ENCODE assay signal across 2 cellular contexts in the genomic region with DNA sequence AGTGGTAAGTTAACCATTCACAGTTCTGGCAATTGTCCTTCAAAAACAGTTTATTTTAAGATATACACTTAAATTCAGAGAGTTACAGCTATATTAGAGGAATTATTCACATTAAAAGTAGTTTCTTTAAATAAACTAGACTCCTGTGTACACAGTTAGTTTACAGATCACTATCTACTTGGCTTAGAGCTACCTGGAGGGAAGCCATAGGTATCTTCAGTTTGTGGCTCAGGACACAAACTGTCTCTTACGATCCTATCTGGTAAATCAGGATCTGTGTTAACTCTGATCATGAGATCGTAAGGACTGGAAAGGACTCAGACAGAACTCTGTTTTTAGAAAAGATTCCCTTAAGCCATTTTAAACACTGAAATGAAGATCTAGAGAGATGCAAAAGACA.
TF ChIP-seq lines count a peak whose summit lies in the region.

No MANE protein-coding gene starts in this region.

TF ChIP-seq in liver, 16 proteins besides CTCF, POLR2A, EP300 and RAD21 (continued from another document):
- TF ChIP-seq, protein P1, sequence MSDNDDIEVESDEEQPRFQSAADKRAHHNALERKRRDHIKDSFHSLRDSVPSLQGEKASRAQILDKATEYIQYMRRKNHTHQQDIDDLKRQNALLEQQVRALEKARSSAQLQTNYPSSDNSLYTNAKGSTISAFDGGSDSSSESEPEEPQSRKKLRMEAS (IDR thresholded peaks at IDR 0.05): no peak

TF ChIP-seq in HepG2, 621 proteins besides CTCF, POLR2A, EP300 and RAD21 (continued from another document):
- TF ChIP-seq, protein P2, sequence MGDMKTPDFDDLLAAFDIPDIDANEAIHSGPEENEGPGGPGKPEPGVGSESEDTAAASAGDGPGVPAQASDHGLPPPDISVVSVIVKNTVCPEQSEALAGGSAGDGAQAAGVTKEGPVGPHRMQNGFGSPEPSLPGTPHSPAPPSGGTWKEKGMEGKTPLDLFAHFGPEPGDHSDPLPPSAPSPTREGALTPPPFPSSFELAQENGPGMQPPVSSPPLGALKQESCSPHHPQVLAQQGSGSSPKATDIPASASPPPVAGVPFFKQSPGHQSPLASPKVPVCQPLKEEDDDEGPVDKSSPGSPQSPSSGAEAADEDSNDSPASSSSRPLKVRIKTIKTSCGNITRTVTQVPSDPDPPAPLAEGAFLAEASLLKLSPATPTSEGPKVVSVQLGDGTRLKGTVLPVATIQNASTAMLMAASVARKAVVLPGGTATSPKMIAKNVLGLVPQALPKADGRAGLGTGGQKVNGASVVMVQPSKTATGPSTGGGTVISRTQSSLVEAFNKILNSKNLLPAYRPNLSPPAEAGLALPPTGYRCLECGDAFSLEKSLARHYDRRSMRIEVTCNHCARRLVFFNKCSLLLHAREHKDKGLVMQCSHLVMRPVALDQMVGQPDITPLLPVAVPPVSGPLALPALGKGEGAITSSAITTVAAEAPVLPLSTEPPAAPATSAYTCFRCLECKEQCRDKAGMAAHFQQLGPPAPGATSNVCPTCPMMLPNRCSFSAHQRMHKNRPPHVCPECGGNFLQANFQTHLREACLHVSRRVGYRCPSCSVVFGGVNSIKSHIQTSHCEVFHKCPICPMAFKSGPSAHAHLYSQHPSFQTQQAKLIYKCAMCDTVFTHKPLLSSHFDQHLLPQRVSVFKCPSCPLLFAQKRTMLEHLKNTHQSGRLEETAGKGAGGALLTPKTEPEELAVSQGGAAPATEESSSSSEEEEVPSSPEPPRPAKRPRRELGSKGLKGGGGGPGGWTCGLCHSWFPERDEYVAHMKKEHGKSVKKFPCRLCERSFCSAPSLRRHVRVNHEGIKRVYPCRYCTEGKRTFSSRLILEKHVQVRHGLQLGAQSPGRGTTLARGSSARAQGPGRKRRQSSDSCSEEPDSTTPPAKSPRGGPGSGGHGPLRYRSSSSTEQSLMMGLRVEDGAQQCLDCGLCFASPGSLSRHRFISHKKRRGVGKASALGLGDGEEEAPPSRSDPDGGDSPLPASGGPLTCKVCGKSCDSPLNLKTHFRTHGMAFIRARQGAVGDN (CRISPR knock-in tag; IDR thresholded peaks at IDR 0.05): no peak
- TF ChIP-seq, protein P3, sequence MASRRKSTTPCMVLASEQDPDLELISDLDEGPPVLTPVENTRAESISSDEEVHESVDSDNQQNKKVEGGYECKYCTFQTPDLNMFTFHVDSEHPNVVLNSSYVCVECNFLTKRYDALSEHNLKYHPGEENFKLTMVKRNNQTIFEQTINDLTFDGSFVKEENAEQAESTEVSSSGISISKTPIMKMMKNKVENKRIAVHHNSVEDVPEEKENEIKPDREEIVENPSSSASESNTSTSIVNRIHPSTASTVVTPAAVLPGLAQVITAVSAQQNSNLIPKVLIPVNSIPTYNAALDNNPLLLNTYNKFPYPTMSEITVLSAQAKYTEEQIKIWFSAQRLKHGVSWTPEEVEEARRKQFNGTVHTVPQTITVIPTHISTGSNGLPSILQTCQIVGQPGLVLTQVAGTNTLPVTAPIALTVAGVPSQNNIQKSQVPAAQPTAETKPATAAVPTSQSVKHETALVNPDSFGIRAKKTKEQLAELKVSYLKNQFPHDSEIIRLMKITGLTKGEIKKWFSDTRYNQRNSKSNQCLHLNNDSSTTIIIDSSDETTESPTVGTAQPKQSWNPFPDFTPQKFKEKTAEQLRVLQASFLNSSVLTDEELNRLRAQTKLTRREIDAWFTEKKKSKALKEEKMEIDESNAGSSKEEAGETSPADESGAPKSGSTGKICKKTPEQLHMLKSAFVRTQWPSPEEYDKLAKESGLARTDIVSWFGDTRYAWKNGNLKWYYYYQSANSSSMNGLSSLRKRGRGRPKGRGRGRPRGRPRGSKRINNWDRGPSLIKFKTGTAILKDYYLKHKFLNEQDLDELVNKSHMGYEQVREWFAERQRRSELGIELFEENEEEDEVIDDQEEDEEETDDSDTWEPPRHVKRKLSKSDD (CRISPR knock-in tag; IDR thresholded peaks at IDR 0.05; ENCODE audit: low read depth): no peak
- no peak for TF ChIP-seq ZNF160 (CRISPR knock-in tag; IDR thresholded peaks at IDR 0.05)
- TF ChIP-seq, protein P4, sequence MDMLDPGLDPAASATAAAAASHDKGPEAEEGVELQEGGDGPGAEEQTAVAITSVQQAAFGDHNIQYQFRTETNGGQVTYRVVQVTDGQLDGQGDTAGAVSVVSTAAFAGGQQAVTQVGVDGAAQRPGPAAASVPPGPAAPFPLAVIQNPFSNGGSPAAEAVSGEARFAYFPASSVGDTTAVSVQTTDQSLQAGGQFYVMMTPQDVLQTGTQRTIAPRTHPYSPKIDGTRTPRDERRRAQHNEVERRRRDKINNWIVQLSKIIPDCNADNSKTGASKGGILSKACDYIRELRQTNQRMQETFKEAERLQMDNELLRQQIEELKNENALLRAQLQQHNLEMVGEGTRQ (IDR thresholded peaks at IDR 0.05; ENCODE audit: low read depth, low read length): no peak
- TF ChIP-seq, protein P4 (CRISPR knock-in tag; IDR thresholded peaks at IDR 0.05; ENCODE audit: borderline replicate concordance): no peak
- no peak for TF ChIP-seq POLR2AphosphoS2 (IDR thresholded peaks at IDR 0.05; ENCODE audit: low read depth, low read length)
- TF ChIP-seq, protein P5, sequence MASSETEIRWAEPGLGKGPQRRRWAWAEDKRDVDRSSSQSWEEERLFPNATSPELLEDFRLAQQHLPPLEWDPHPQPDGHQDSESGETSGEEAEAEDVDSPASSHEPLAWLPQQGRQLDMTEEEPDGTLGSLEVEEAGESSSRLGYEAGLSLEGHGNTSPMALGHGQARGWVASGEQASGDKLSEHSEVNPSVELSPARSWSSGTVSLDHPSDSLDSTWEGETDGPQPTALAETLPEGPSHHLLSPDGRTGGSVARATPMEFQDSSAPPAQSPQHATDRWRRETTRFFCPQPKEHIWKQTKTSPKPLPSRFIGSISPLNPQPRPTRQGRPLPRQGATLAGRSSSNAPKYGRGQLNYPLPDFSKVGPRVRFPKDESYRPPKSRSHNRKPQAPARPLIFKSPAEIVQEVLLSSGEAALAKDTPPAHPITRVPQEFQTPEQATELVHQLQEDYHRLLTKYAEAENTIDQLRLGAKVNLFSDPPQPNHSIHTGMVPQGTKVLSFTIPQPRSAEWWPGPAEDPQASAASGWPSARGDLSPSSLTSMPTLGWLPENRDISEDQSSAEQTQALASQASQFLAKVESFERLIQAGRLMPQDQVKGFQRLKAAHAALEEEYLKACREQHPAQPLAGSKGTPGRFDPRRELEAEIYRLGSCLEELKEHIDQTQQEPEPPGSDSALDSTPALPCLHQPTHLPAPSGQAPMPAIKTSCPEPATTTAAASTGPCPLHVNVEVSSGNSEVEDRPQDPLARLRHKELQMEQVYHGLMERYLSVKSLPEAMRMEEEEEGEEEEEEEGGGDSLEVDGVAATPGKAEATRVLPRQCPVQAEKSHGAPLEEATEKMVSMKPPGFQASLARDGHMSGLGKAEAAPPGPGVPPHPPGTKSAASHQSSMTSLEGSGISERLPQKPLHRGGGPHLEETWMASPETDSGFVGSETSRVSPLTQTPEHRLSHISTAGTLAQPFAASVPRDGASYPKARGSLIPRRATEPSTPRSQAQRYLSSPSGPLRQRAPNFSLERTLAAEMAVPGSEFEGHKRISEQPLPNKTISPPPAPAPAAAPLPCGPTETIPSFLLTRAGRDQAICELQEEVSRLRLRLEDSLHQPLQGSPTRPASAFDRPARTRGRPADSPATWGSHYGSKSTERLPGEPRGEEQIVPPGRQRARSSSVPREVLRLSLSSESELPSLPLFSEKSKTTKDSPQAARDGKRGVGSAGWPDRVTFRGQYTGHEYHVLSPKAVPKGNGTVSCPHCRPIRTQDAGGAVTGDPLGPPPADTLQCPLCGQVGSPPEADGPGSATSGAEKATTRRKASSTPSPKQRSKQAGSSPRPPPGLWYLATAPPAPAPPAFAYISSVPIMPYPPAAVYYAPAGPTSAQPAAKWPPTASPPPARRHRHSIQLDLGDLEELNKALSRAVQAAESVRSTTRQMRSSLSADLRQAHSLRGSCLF (CRISPR knock-in tag; IDR thresholded peaks at IDR 0.05; ENCODE audit: borderline replicate concordance): no peak
- TF ChIP-seq, protein P6, sequence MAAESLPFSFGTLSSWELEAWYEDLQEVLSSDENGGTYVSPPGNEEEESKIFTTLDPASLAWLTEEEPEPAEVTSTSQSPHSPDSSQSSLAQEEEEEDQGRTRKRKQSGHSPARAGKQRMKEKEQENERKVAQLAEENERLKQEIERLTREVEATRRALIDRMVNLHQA (CRISPR knock-in tag; IDR thresholded peaks at IDR 0.05): no peak
- TF ChIP-seq, protein P7, sequence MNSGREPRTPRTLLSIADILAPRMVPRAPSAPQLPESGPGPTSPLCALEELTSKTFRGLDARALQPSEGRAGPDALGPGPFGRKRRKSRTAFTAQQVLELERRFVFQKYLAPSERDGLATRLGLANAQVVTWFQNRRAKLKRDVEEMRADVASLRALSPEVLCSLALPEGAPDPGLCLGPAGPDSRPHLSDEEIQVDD (CRISPR knock-in tag; IDR thresholded peaks at IDR 0.05; ENCODE audit: borderline replicate concordance): no peak
- TF ChIP-seq, protein P8, sequence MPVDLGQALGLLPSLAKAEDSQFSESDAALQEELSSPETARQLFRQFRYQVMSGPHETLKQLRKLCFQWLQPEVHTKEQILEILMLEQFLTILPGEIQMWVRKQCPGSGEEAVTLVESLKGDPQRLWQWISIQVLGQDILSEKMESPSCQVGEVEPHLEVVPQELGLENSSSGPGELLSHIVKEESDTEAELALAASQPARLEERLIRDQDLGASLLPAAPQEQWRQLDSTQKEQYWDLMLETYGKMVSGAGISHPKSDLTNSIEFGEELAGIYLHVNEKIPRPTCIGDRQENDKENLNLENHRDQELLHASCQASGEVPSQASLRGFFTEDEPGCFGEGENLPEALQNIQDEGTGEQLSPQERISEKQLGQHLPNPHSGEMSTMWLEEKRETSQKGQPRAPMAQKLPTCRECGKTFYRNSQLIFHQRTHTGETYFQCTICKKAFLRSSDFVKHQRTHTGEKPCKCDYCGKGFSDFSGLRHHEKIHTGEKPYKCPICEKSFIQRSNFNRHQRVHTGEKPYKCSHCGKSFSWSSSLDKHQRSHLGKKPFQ (CRISPR knock-in tag; IDR thresholded peaks at IDR 0.05; ENCODE audit: insufficient replicate concordance): no peak
- no peak for TF ChIP-seq PHB2 (IDR thresholded peaks at IDR 0.05; ENCODE audit: partially characterized antibody)
- TF ChIP-seq NFIB (CRISPR knock-in tag; IDR thresholded peaks at IDR 0.05; ENCODE audit: borderline replicate concordance): no peak
- no peak for TF ChIP-seq BHLHE40 (IDR thresholded peaks at IDR 0.05; ENCODE audit: low read length)
- TF ChIP-seq FOXA1 (IDR thresholded peaks at IDR 0.05): no peak
- TF ChIP-seq FOXA1 (CRISPR knock-in tag; IDR thresholded peaks at IDR 0.05): no peak
- TF ChIP-seq PRPF4 (IDR thresholded peaks at IDR 0.05; ENCODE audit: low read depth, low read length, poor library complexity, severe bottlenecking): no peak
- TF ChIP-seq, protein P9, sequence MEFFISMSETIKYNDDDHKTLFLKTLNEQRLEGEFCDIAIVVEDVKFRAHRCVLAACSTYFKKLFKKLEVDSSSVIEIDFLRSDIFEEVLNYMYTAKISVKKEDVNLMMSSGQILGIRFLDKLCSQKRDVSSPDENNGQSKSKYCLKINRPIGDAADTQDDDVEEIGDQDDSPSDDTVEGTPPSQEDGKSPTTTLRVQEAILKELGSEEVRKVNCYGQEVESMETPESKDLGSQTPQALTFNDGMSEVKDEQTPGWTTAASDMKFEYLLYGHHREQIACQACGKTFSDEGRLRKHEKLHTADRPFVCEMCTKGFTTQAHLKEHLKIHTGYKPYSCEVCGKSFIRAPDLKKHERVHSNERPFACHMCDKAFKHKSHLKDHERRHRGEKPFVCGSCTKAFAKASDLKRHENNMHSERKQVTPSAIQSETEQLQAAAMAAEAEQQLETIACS (CRISPR knock-in tag; IDR thresholded peaks at IDR 0.05): no peak
